ENCODE assay signal across 19 cellular contexts in the genomic region with DNA sequence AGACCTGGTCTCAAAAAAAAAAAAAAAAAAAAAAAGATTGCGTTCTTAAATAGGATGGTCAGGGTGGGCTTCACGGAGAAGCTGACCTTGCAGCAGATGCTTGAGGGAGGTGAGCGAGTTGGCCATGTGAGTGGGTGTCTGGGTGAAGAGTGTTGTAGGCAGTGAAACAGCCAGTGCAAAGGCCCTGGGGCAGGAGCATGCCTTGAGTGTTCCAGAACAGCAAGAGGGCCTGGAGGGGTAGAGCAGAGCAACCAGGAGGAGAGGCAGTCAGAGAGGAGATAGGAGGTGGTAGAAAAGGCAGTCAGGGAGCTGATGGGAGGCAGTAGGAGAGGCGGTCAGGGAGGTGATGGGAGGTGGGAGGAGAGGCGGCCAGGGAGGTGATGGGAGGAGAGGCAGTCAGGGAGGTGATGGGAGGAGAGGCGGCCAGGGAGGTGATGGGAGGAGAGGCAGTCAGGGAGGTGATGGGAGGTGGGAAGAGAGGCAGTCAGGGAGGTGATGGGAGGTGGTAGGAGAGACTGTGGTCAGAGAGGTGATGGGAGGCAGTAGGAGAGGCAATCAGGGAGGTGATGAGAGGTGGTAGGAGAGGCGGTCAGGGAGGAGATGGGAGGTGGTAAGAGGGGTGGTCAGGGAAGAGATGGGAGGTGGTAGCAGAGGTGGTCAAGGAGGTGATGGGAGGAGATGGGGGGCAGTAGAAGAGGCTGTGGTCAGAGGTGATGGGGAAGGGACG. TPM values are rescaled to one million over a fixed set of nuclear protein-coding genes. Genes with fewer than 3 reads are reported as not detected.
DNase-seq lines count a peak whose midpoint lies in the region; ATAC-seq, FAIRE-seq and TF ChIP-seq lines count a peak whose summit lies in the region.
"Had no signal": no experiment of that assay in that cellular context is flagged by ENCODE, and none has a peak within 500 bp of the region (broad histone marks: within the 10 kb centered on the region; RNA-seq: fewer than 3 reads in every experiment).

No MANE protein-coding gene starts in this region.

- H4K91ac ChIP-seq in H1 (replicated peaks; ENCODE audit: insufficient read length, low read length) = no peak overlapping the region

- H3K9me3 Mint-ChIP-seq in CD14-positive monocyte = peaks cover 0 to under 1% (median 0%) of the 10 kb centered on the region in 7 donors
- no peaks in the 10 kb centered on the region for H3K9me3 Mint-ChIP-seq in glutamatergic neuron (ENCODE audit: unreplicated experiment)
- H3K9me3 Mint-ChIP-seq: CD8-positive, alpha-beta T cell had no signal

- H3K27me3 ChIP-seq in H1 (replicated peaks in 1 of 4; ENCODE audit: control insufficient read depth in 3 of 4, extremely low read depth in 1 of 4, insufficient read depth in 3 of 4, low read length in 3 of 4) = no peaks in the 10 kb centered on the region

- no peak overlapping the region for H3K4ac ChIP-seq in H1 (replicated peaks; ENCODE audit: insufficient read length, low read depth, low read length)

- H3K9ac ChIP-seq in H1 (replicated peaks in 1 of 4; ENCODE audit: extremely low read depth in 1 of 4, low read depth in 3 of 4, low read length in 3 of 4) = no peak overlapping the region

- DNase-seq in CD14-positive monocyte (ENCODE audit: low spot score) (no peak), H1 (ENCODE audit: low read depth in 1 of 2, low spot score in 2 of 2) (no peak), AG20443 (ENCODE audit: low spot score) (no peak), glutamatergic neuron (no peak)
- DNase-seq: ACHN; AML-193; Calu3; CD8-positive, alpha-beta T cell; DMS79 treated with DMSO at 0.1 percent for 48 hours; GF-D8; GOT3; IMR-90; KBM-7 had no signal

- H2AK5ac ChIP-seq in H1 (ENCODE audit: low read depth, low read length) = 0 out of 2 replicates have a peak overlapping the region, but pooled peaks have one; percentile 53

- 0 out of 2 replicates have a peak overlapping the region, but pooled peaks have one; percentile 18 for H2BK15ac ChIP-seq in H1 (ENCODE audit: low read length)

- peak overlapping the region; percentile 66; the same call in 1 of the 2 replicates for H2BK20ac ChIP-seq in H1 (ENCODE audit: low read length)

- TF ChIP-seq CTCF in CD14-positive monocyte (IDR thresholded peaks at IDR 0.05) (no peak), HEK293 (tag by site-specific recombination; IDR thresholded peaks at IDR 0.05) (no peak), H1 (IDR thresholded peaks at IDR 0.05; ENCODE audit: control extremely low read depth in 1 of 3, insufficient read depth in 1 of 3, low read depth in 1 of 3, low read length in 3 of 3) (no peak), glutamatergic neuron (IDR thresholded peaks at IDR 0.05; ENCODE audit: partially characterized antibody, unreplicated experiment) (no peak)

- CTCF ChIA-PET in HEK293 (lab: Yijun Ruan, JAX) (interaction anchor here (0.6 to 0.9 kb wide), 2 partner anchors 16 to 49 kb away, joined by 3 to 4 read pairs; no protein-coding TSS in a partner anchor), H1 (lab: Charles Lee; ENCODE audit: partially characterized antibody) (interaction anchor here (0.6 to 2.3 kb wide), 2 partner anchors 8 to 16 kb away, joined by 3 to 13 read pairs; no protein-coding TSS in a partner anchor)

- H3K4me3 Mint-ChIP-seq in CD14-positive monocyte = no peak overlapping the region
- H3K4me3 Mint-ChIP-seq in glutamatergic neuron (ENCODE audit: unreplicated experiment) = no peak overlapping the region
- H3K4me3 Mint-ChIP-seq: CD8-positive, alpha-beta T cell had no signal

- H3K9me3 ChIP-seq in HEK293 (ENCODE audit: control insufficient read depth, insufficient read depth, low read depth, low read length) (no peaks in the 10 kb centered on the region), H1 (ENCODE audit: insufficient read depth in 2 of 2, low read depth in 1 of 2, low read length in 1 of 2) (no peaks in the 10 kb centered on the region)
- H3K9me3 ChIP-seq: HAP-1 had no signal

- no peak overlapping the region for H3K14ac ChIP-seq in H1 (ENCODE audit: insufficient read length)

- H2BK120ac ChIP-seq in H1 (replicated peaks; ENCODE audit: low read depth, low read length) = no peak overlapping the region

- H3K27me3 Mint-ChIP-seq in CD14-positive monocyte (ENCODE audit: low read depth in 3 of 3) = peaks cover 0 to 4% (median 1%) of the 10 kb centered on the region in 3 donors
- peaks cover 5% of the 10 kb centered on the region for H3K27me3 Mint-ChIP-seq in glutamatergic neuron (ENCODE audit: unreplicated experiment)

- H3K4me1 ChIP-seq in HEK293 (ENCODE audit: control insufficient read depth, insufficient read depth, low read length) (no peaks in the 10 kb centered on the region), H1 (replicated peaks in 1 of 4; ENCODE audit: control insufficient read depth in 3 of 4, insufficient read depth in 4 of 4, low read length in 3 of 4) (peaks cover 0 to 5% (median 1%) of the 10 kb centered on the region in 4 experiments; a peak in 1 of 7 replicates)
- H3K4me1 ChIP-seq: HAP-1 had no signal

- WGBS in H1 (ENCODE audit: extremely low coverage in 1 of 2, insufficient coverage in 1 of 2, insufficient read length in 1 of 2, insufficient replicate concordance in 2 of 2, low coverage in 1 of 2, low lambda C conversion rate in 2 of 2, missing lambda C conversion rate in 1 of 2), 2 experiments = 90% methylated on average over 7 of the region's 8 CpGs; no CpG with 5 or more reads in 1 of the 2 experiments

- no peak overlapping the region for H3K18ac ChIP-seq in H1 (ENCODE audit: extremely low read depth, low read length)

- TF ChIP-seq POLR2A in H1 (IDR thresholded peaks at IDR 0.05; ENCODE audit: control extremely low read depth in 1 of 2, low read depth in 2 of 2, low read length in 2 of 2) = no peak

- intact Hi-C loops in CD14-positive monocyte (cut with micrococcal nuclease) = no loop called here

- no peak for ATAC-seq in GM21423 (IDR thresholded peaks at IDR 0.05; ENCODE audit: unreplicated experiment)
- ATAC-seq: CD8-positive, alpha-beta T cell had no signal

- no peak overlapping the region for H2BK5ac ChIP-seq in H1 (ENCODE audit: low read depth, low read length)

- H3K56ac ChIP-seq in H1 (replicated peaks; ENCODE audit: insufficient read length, low read depth, low read length) = no peak overlapping the region

- TF ChIP-seq EP300 in H1 (IDR thresholded peaks at IDR 0.05; ENCODE audit: borderline replicate concordance in 1 of 2, low read depth in 2 of 2, low read length in 2 of 2) = no peak

- H4K5ac ChIP-seq in H1 (ENCODE audit: insufficient read length, low read depth, low read length) = no peak overlapping the region

- H3K27ac ChIP-seq in HEK293 (ENCODE audit: extremely low read depth, low read depth, low read length) (no peak overlapping the region), H1 (ENCODE audit: low read depth, low read length) (no peak overlapping the region)

- no peaks in the 10 kb centered on the region for H3K79me1 ChIP-seq in H1 (ENCODE audit: low read depth, low read length)

- no peak overlapping the region for H3K4me2 ChIP-seq in H1 (ENCODE audit: insufficient read depth in 1 of 2, low read depth in 2 of 2, low read length in 2 of 2)

- TF ChIP-seq RAD21 in H1 (IDR thresholded peaks at IDR 0.05 in 1 of 2, conservative IDR thresholded peaks at IDR 0.05 in 1 of 2; ENCODE audit: low read depth in 2 of 2, low read length in 2 of 2) = no peak

- H3K79me2 ChIP-seq in H1 (ENCODE audit: control insufficient read depth in 1 of 2, insufficient read depth in 2 of 2, low read length in 2 of 2) = no peaks in the 10 kb centered on the region

- H4K8ac ChIP-seq in H1 (ENCODE audit: extremely low read depth, insufficient read depth, low read length) = peak overlapping the region; percentile 3; the same call in 1 of the 2 replicates

- H3K4me3 ChIP-seq in HEK293 (ENCODE audit: low read depth, low read length) (no peak overlapping the region), H1 (ENCODE audit: extremely low read depth in 1 of 4, insufficient read depth in 2 of 4, low read depth in 3 of 4, low read length in 4 of 4) (no peak overlapping the region)
- H3K4me3 ChIP-seq: HAP-1 had no signal

- H3K23me2 ChIP-seq in H1 (ENCODE audit: low read depth, low read length) = no peaks in the 10 kb centered on the region

- H4K20me1 ChIP-seq in H1 (replicated peaks in 1 of 2; ENCODE audit: control insufficient read depth in 1 of 2, insufficient read depth in 2 of 2, low read length in 2 of 2) = peaks cover 0 to 2% of the 10 kb centered on the region in 2 experiments

- H3K36me3 Mint-ChIP-seq in CD14-positive monocyte = peaks cover 93 to 99% of the 10 kb centered on the region in 2 donors
- H3K36me3 Mint-ChIP-seq in glutamatergic neuron (ENCODE audit: unreplicated experiment) = no peaks in the 10 kb centered on the region
- H3K36me3 Mint-ChIP-seq: CD8-positive, alpha-beta T cell had no signal

- no peak for FAIRE-seq in H1 (lab: Jason Lieb, UNC)
- FAIRE-seq: A204.1, HTR-8/SVneo had no signal

- H3K36me3 ChIP-seq in HEK293 (ENCODE audit: control insufficient read depth in 2 of 2, insufficient read depth in 1 of 2, low read length in 2 of 2) (no peaks in the 10 kb centered on the region), H1 (ENCODE audit: control insufficient read depth in 2 of 4, insufficient read depth in 4 of 4, low read length in 3 of 4) (no peaks in the 10 kb centered on the region)
- H3K36me3 ChIP-seq: HAP-1 had no signal

- H3K23ac ChIP-seq in H1 (ENCODE audit: insufficient read length) = no peak overlapping the region

- no peak overlapping the region for H2AFZ ChIP-seq in H1 (ENCODE audit: low read length)

- H2BK12ac ChIP-seq in H1 (ENCODE audit: low read depth, low read length) = no peak overlapping the region

- H3K27ac Mint-ChIP-seq in CD14-positive monocyte (peak overlapping the region in 6 of 7 donors; percentile 0 to 81 (median 39)), glutamatergic neuron (ENCODE audit: unreplicated experiment) (no peak overlapping the region)
- H3K27ac Mint-ChIP-seq: CD8-positive, alpha-beta T cell had no signal

- H3K4me1 Mint-ChIP-seq in CD14-positive monocyte = peaks cover 5% of the 10 kb centered on the region
- no peaks in the 10 kb centered on the region for H3K4me1 Mint-ChIP-seq in glutamatergic neuron (ENCODE audit: low read depth, unreplicated experiment)

- POLR2A ChIA-PET in HEK293 (lab: Yijun Ruan, JAX) = no interaction called here
- POLR2A ChIA-PET in H1 (lab: Charles Lee; ENCODE audit: partially characterized antibody) = interaction anchor here (1.0 kb wide), 1 partner anchor 28 kb away, joined by 3 read pairs; no protein-coding TSS in a partner anchor

RNA-seq across cellular contexts. Expression of a gene that starts 20.2 kb away (rescaled TPM):
- polyA plus RNA-seq in CD14-positive monocyte (under 1 TPM; 0.66 to 0.78 TPM), H1 (2011; rRNA removed) (not detected in 2 replicates)
- not detected in 2 replicates for total RNA-seq in H1 (2021; fragmentation: NEBNext Ultra II Directional; extraction: Animal tissue kit (Norgen Biotek cat#: 25700))
- not detected for polyA plus RNA-seq in H1 (2011; cell fraction: cytosol; rRNA removed)
- polyA plus RNA-seq in H1 (2011; cell fraction: nucleus; rRNA removed) = not detected
- not detected in 4 replicates for polyA plus RNA-seq in H1 (2012, experiment 1 of 2)
- polyA plus RNA-seq in H1 (2012, experiment 2 of 2) = not detected
- not detected for polyA plus RNA-seq in H1 (2013, experiment 1 of 2)
- polyA plus RNA-seq in H1 (2013, experiment 2 of 2) = not detected
- polyA minus RNA-seq in H1 (2011; rRNA and poly(A)+ RNA removed) = not detected in 2 replicates
- polyA minus RNA-seq in H1 (2011; cell fraction: cytosol; rRNA and poly(A)+ RNA removed) = not detected
- not detected for polyA minus RNA-seq in H1 (2011; cell fraction: nucleus; rRNA and poly(A)+ RNA removed)
- not detected for total RNA-seq in glutamatergic neuron (ENCODE audit: unreplicated experiment)
- total RNA-seq: Calu3; CD8-positive, alpha-beta T cell; IMR-90 had no signal
- polyA plus RNA-seq: BJ, IMR-90 had no signal

RNA-seq across cellular contexts. Expression of a gene that starts 43.8 kb away (rescaled TPM):
- 100 to 1,000 TPM; 160 to 164 TPM for polyA plus RNA-seq in CD14-positive monocyte
- total RNA-seq in H1 (2021; fragmentation: NEBNext Ultra II Directional; extraction: Animal tissue kit (Norgen Biotek cat#: 25700)) = not detected in 2 replicates
- 0.17 and 0.29 TPM in 2 replicates for polyA plus RNA-seq in H1 (2011; rRNA removed)
- 0.18 TPM for polyA plus RNA-seq in H1 (2011; cell fraction: cytosol; rRNA removed)
- 0.11 TPM for polyA plus RNA-seq in H1 (2011; cell fraction: nucleus; rRNA removed)
- 0.06 to 0.25 TPM (median 0.20 TPM) in 3 of 4 replicates, not detected in the other for polyA plus RNA-seq in H1 (2012, experiment 1 of 2)
- 0.07 TPM for polyA plus RNA-seq in H1 (2012, experiment 2 of 2)
- 0.39 TPM for polyA plus RNA-seq in H1 (2013, experiment 1 of 2)
- 0.29 TPM for polyA plus RNA-seq in H1 (2013, experiment 2 of 2)
- 0.41 TPM in 1 of 2 replicates, not detected in the other for polyA minus RNA-seq in H1 (2011; rRNA and poly(A)+ RNA removed)
- polyA minus RNA-seq in H1 (2011; cell fraction: cytosol; rRNA and poly(A)+ RNA removed) = not detected
- not detected for polyA minus RNA-seq in H1 (2011; cell fraction: nucleus; rRNA and poly(A)+ RNA removed)
- not detected for total RNA-seq in glutamatergic neuron (ENCODE audit: unreplicated experiment)
- total RNA-seq: Calu3, IMR-90 had no signal
- polyA plus RNA-seq: BJ, IMR-90 had no signal
